Comparison of ENCODE assay signal across 18 cellular contexts in genomic region chr5:159669559-159669958, GRCh38.
"Had no signal": no experiment of that assay in that cellular context is flagged by ENCODE, and none has a peak within 500 bp of the region (broad histone marks: within the 10 kb centered on the region; RNA-seq: fewer than 3 reads in every experiment).

No MANE protein-coding gene starts in this region.

- H3K4me3 ChIP-seq: colonic mucosa, gastrocnemius medialis, ovary, thyroid gland, upper lobe of right lung had no signal

- H3K27me3 ChIP-seq: colonic mucosa, gastrocnemius medialis, neutrophil, ovary, thyroid gland, upper lobe of right lung had no signal

- H3K36me3 ChIP-seq: colonic mucosa, gastrocnemius medialis, neutrophil, ovary, thyroid gland, upper lobe of right lung had no signal

- H3K27ac ChIP-seq: colonic mucosa, gastrocnemius medialis, neutrophil, ovary, thyroid gland, upper lobe of right lung had no signal

- H3K4me1 ChIP-seq: colonic mucosa, gastrocnemius medialis, thyroid gland, upper lobe of right lung had no signal

- DNase-seq: activated gamma-delta T cell treated with Interleukin-2 at 50 U/mL for 16 hours; activated T-cell treated with anti-CD3 and anti-CD28 coated beads, Interleukin-2, amount 50 U/mL, for 1 hour; aorta; central memory CD4-positive, alpha-beta T cell; colonic mucosa; erythroblast; gastrocnemius medialis; head of caudate nucleus; hypothalamus; left ventricle myocardium superior; ovary; right cardiac atrium; stimulated activated CD4-positive, alpha-beta T cell treated with anti-CD3 and anti-CD28 coated beads, Interleukin-12 subunit alpha, Interleukin-12 subunit beta, amount 100 ng/mL, for 4 hours; substantia nigra; T-helper 1 cell; thyroid gland; upper lobe of right lung had no signal

- H3K9me3 ChIP-seq: colonic mucosa, gastrocnemius medialis, neutrophil, thyroid gland, upper lobe of right lung had no signal

- ATAC-seq: gastrocnemius medialis, left ventricle myocardium superior, right cardiac atrium, upper lobe of right lung had no signal
